26 cellular contexts compared by ENCODE assay signal in genomic region chr21:43759651-43760050, GRCh38. TPM values are rescaled to one million over a fixed set of nuclear protein-coding genes. Genes with fewer than 3 reads are reported as not detected.
DNase-seq lines count a peak whose midpoint lies in the region; ATAC-seq and TF ChIP-seq lines count a peak whose summit lies in the region.
"Had no signal": no experiment of that assay in that cellular context is flagged by ENCODE, and none has a peak within 500 bp of the region (broad histone marks: within the 10 kb centered on the region; RNA-seq: fewer than 3 reads in every experiment).

No MANE protein-coding gene starts in this region.

- H3K4me3 Mint-ChIP-seq in MCF 10A (ENCODE audit: unreplicated experiment): no peak overlapping the region
- H3K4me3 Mint-ChIP-seq: CD14-positive monocyte; CD8-positive, alpha-beta memory T cell had no signal

- CTCF ChIA-PET in MCF 10A (lab: Yijun Ruan, JAX): interaction anchor here (0.5 kb wide), 1 partner anchor 22 kb away, joined by 3 read pairs; no protein-coding TSS in a partner anchor

- H3K9me3 ChIP-seq in breast epithelium (no peaks in the 10 kb centered on the region), esophagus muscularis mucosa (no peaks in the 10 kb centered on the region), sigmoid colon (no peaks in the 10 kb centered on the region), vagina (no peaks in the 10 kb centered on the region)
- H3K9me3 ChIP-seq: BE2C had no signal

- H3K27me3 Mint-ChIP-seq in MCF 10A (ENCODE audit: insufficient read depth, unreplicated experiment): no peaks in the 10 kb centered on the region
- H3K27me3 Mint-ChIP-seq: CD8-positive, alpha-beta memory T cell had no signal

- DNase-seq in breast epithelium (ENCODE audit: low spot score in 2 of 2) (no peak), MCF 10A (ENCODE audit: unreplicated experiment) (no peak), esophagus muscularis mucosa (ENCODE audit: extremely low spot score) (no peak), sigmoid colon (no peak), vagina (ENCODE audit: extremely low spot score in 2 of 2) (no peak), A172 (ENCODE audit: low spot score) (no peak)
- DNase-seq: ACHN; BE2C; Calu3; CD8-positive, alpha-beta memory T cell; DMS79 treated with DMSO at 0.1 percent for 48 hours; GF-D8; GOT3; HCEC 1CT; Karpas-422; NCI-H1092 treated with DMSO at 0.1 percent for 48 hours; NCI-H1436; NCI-H187; NCI-H2171 treated with DMSO at 0.1 percent for 48 hours; NCI-H345; NCI-H510A treated with DMSO at 0.1 percent for 48 hours; NCI-H748 treated with DMSO at 0.1 percent for 48 hours; SHP77 had no signal

- H3K4me1 ChIP-seq in breast epithelium: peaks cover 0 to 12% of the 10 kb centered on the region in 2 donors
- peaks cover 0 to 27% (median 25%) of the 10 kb centered on the region in 4 donors for H3K4me1 ChIP-seq in esophagus muscularis mucosa
- peaks cover 0 to 31% (median 21%) of the 10 kb centered on the region in 4 donors for H3K4me1 ChIP-seq in sigmoid colon
- peaks cover 51% of the 10 kb centered on the region for H3K4me1 ChIP-seq in vagina
- H3K4me1 ChIP-seq: BE2C had no signal

- peaks cover 11% of the 10 kb centered on the region for H3K4me1 Mint-ChIP-seq in MCF 10A (ENCODE audit: insufficient read depth, unreplicated experiment)
- H3K4me1 Mint-ChIP-seq: CD8-positive, alpha-beta memory T cell had no signal

- ATAC-seq in GM21737 (IDR thresholded peaks at IDR 0.05; ENCODE audit: unreplicated experiment): no peak

- TF ChIP-seq EP300 in esophagus muscularis mucosa (IDR thresholded peaks at IDR 0.05) (no peak), sigmoid colon (IDR thresholded peaks at IDR 0.05) (no peak)

- H3K36me3 ChIP-seq in breast epithelium (no peaks in the 10 kb centered on the region), esophagus muscularis mucosa (peaks cover 12 to 62% (median 44%) of the 10 kb centered on the region in 4 donors), sigmoid colon (peaks cover 3 to 37% (median 6%) of the 10 kb centered on the region in 4 donors), vagina (peaks cover 0 to 26% of the 10 kb centered on the region in 2 donors)

- H3K27ac Mint-ChIP-seq in MCF 10A (ENCODE audit: low read depth, unreplicated experiment): no peak overlapping the region

- TF ChIP-seq CTCF in breast epithelium (IDR thresholded peaks at IDR 0.05) (no peak), MCF 10A (IDR thresholded peaks at IDR 0.05; ENCODE audit: unreplicated experiment) (no peak), esophagus muscularis mucosa (IDR thresholded peaks at IDR 0.05) (no peak), sigmoid colon (IDR thresholded peaks at IDR 0.05) (no peak), vagina (IDR thresholded peaks at IDR 0.05) (no peak)

- no peaks in the 10 kb centered on the region for H3K27me3 ChIP-seq in breast epithelium
- H3K27me3 ChIP-seq in esophagus muscularis mucosa: no peaks in the 10 kb centered on the region
- no peaks in the 10 kb centered on the region for H3K27me3 ChIP-seq in sigmoid colon
- H3K27me3 ChIP-seq in vagina: no peaks in the 10 kb centered on the region
- H3K27me3 ChIP-seq: BE2C had no signal

- WGBS in esophagus muscularis mucosa: 92% methylated on average over 11 of the region's 19 CpGs
- WGBS in sigmoid colon, 2 donors: 96 to 97% methylated on average over 19 of the region's 19 CpGs

- no TSS peak for BruUV-seq in MCF 10A (replicated peaks; lab: Mats Ljungman, UMichigan)

- intact Hi-C loops in breast epithelium (cut with DNase I; ENCODE audit: low total_unique reads) (loop anchor here (1.0 kb wide), 1 partner anchor 16 kb away; no protein-coding TSS in a partner anchor), MCF 10A (cut with micrococcal nuclease) (no loop called here), esophagus muscularis mucosa (cut with DNase I) (no loop called here), sigmoid colon (cut with DNase I) (no loop called here), vagina (cut with DNase I) (loop anchor here (10.0 kb wide), 1 partner anchor 45 kb away; no protein-coding TSS in a partner anchor)

- H3K9me3 Mint-ChIP-seq in MCF 10A (ENCODE audit: unreplicated experiment): no peaks in the 10 kb centered on the region
- H3K9me3 Mint-ChIP-seq: CD8-positive, alpha-beta memory T cell had no signal

- H3K36me3 Mint-ChIP-seq in MCF 10A (ENCODE audit: insufficient read depth, unreplicated experiment): peaks cover 86% of the 10 kb centered on the region

- H3K4me3 ChIP-seq in breast epithelium: no peak overlapping the region
- no peak overlapping the region for H3K4me3 ChIP-seq in esophagus muscularis mucosa
- H3K4me3 ChIP-seq in sigmoid colon: no peak overlapping the region
- H3K4me3 ChIP-seq in vagina: no peak overlapping the region

- TF ChIP-seq POLR2A in breast epithelium (IDR thresholded peaks at IDR 0.05) (no peak), esophagus muscularis mucosa (IDR thresholded peaks at IDR 0.05; ENCODE audit: low read depth) (no peak), sigmoid colon (IDR thresholded peaks at IDR 0.05) (no peak), vagina (IDR thresholded peaks at IDR 0.05) (no peak)

- POLR2A ChIA-PET in MCF 10A (lab: Yijun Ruan, JAX): interaction anchor here (1.2 to 1.9 kb wide), 3 partner anchors 9 to 40 kb away, joined by 5 to 17 read pairs (median 6); no protein-coding TSS in a partner anchor

- H3K27ac ChIP-seq in breast epithelium (peak overlapping the region; percentile 73 to 82), esophagus muscularis mucosa (replicated peaks in 1 of 4) (peak overlapping the region; percentile 76 to 83 (median 79)), sigmoid colon (peak overlapping the region; percentile 78 to 84 (median 81)), vagina (peak overlapping the region; percentile 88)
- H3K27ac ChIP-seq: 22Rv1 had no signal

RNA-seq across cellular contexts. Expression of gene CSTB, which starts 16.5 kb away (rescaled TPM):
- 10 to 100 TPM; 12.1 to 16.8 (median 16.8) TPM for total RNA-seq in breast epithelium
- total RNA-seq in MCF 10A (2022): 60.5 and 75.0 TPM in 2 replicates
- total RNA-seq in esophagus muscularis mucosa: 10 to 100 TPM in 1 of 4 donors, 1 to 10 TPM in 3; 5.0 to 21.1 (median 8.1) TPM
- 1 to 10 TPM; 7.1 to 9.7 (median 7.8) TPM for total RNA-seq in sigmoid colon
- 100 to 1,000 TPM in 2 of 3 donors, 10 to 100 TPM in 1; 76.0 to 167 (median 101) TPM for polyA plus RNA-seq in sigmoid colon
- 173 TPM for total RNA-seq in vagina
- 106 and 145 TPM in 2 replicates for total RNA-seq in A172 (2014; rRNA removed; shearing (Covaris generic))

RNA-seq across cellular contexts. Expression of gene RRP1, which starts 29.7 kb away (rescaled TPM):
- total RNA-seq in breast epithelium (10 to 100 TPM; 15.4 to 22.9 (median 16.5) TPM), MCF 10A (2022) (43.7 and 56.0 TPM in 2 replicates), esophagus muscularis mucosa (10 to 100 TPM in 3 of 4 donors, 1 to 10 TPM in 1; 9.1 to 18.9 (median 16.3) TPM), sigmoid colon (10 to 100 TPM; 10.3 to 16.1 (median 11.8) TPM), vagina (18.2 TPM)
- polyA plus RNA-seq in sigmoid colon: 10 to 100 TPM in 1 of 3 donors, 1 to 10 TPM in 2; 3.9 to 16.2 (median 5.4) TPM
- 63.7 and 77.7 TPM in 2 replicates for total RNA-seq in A172 (2014; rRNA removed; shearing (Covaris generic))

RNA-seq across cellular contexts. Expression of gene PDXK, which starts 40.7 kb away (rescaled TPM):
- total RNA-seq in breast epithelium (10 to 100 TPM; 51.5 to 79.2 (median 65.6) TPM), MCF 10A (2022) (194 and 210 TPM in 2 replicates), esophagus muscularis mucosa (10 to 100 TPM; 22.4 to 40.9 (median 31.8) TPM), sigmoid colon (10 to 100 TPM; 22.1 to 26.0 (median 23.9) TPM), vagina (58.7 TPM)
- polyA plus RNA-seq in sigmoid colon: 10 to 100 TPM; 43.8 to 88.5 (median 51.3) TPM
- total RNA-seq in A172 (2014; rRNA removed; shearing (Covaris generic)): 313 and 330 TPM in 2 replicates

Comparison
In these comparisons a context has a peak if more than half of its experiments do, and no peak if none do; other contexts are left out.
1. intact Hi-C loops: an anchor here in breast epithelium (1.0 kb wide) and vagina (10.0 kb wide); none called in MCF 10A, esophagus muscularis mucosa and sigmoid colon.